1 cellular context compared by ENCODE assay signal in the genomic region with DNA sequence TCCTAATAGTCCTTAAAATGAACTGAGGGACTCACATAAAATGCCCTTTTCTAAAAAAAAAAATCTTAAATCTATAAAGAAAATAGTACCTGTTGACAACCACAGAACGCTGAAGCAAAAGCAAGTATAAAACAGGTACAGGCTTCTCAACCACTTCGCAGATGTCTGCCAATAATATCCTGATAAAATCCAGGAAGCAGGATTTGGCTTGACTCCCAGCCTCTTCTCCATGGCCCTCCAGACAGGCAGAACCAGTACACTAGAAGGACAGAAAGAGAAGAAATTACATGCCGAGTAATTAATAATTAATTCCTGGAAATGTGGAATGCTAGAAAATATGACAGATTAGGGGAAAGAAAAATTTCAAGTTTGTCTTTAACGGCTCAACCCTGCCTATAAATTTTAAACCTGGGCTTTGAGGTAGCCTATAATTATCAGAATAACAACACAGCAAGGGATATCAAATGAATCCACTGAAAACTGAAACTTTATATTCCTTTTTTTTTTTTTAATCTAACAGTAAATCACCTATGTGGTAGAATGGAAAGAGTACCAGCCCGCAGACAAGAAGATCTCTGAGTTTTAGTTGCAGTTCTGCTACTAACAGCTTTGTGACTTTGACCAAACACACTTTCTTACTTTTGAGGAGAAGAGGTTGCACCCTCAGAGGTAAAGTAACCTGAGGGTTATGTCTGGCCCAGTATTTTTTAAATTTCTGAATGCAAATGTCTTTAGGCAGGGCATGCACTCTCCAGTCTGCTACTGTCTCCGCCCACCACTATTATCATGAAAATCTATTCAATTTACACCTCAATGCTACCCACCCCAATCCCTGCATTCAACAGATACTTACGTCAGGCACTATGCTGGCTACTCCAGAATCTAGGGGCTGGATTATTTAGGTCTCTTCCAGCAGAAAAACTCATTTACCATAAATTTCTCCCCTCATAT.
TF ChIP-seq lines count a peak whose summit lies in the region.

No MANE protein-coding gene starts in this region.

TF ChIP-seq in A549, 52 proteins besides CTCF, POLR2A, EP300 and RAD21:
- TF ChIP-seq CHD4 (IDR thresholded peaks at IDR 0.05; ENCODE audit: borderline replicate concordance) = no peak
- no peak for TF ChIP-seq TFCP2L1 (CRISPR knock-in tag; IDR thresholded peaks at IDR 0.05)
- no peak for TF ChIP-seq HOXB13 (CRISPR knock-in tag; IDR thresholded peaks at IDR 0.05; ENCODE audit: low read depth)
- TF ChIP-seq HOXA7 (CRISPR knock-in tag; IDR thresholded peaks at IDR 0.05) = no peak
- TF ChIP-seq FOSB (CRISPR knock-in tag; IDR thresholded peaks at IDR 0.05) = no peak
- TF ChIP-seq NFE2L2 (conservative IDR thresholded peaks at IDR 0.05; ENCODE audit: low read length) = no peak
- TF ChIP-seq ESRRA (IDR thresholded peaks at IDR 0.05; ENCODE audit: borderline replicate concordance, low read length) = no peak
- no peak for TF ChIP-seq RFX5 (IDR thresholded peaks at IDR 0.05)
- TF ChIP-seq, protein P1, sequence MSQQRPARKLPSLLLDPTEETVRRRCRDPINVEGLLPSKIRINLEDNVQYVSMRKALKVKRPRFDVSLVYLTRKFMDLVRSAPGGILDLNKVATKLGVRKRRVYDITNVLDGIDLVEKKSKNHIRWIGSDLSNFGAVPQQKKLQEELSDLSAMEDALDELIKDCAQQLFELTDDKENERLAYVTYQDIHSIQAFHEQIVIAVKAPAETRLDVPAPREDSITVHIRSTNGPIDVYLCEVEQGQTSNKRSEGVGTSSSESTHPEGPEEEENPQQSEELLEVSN (IDR thresholded peaks at IDR 0.05; ENCODE audit: borderline replicate concordance, low read depth) = no peak
- TF ChIP-seq, protein P2, sequence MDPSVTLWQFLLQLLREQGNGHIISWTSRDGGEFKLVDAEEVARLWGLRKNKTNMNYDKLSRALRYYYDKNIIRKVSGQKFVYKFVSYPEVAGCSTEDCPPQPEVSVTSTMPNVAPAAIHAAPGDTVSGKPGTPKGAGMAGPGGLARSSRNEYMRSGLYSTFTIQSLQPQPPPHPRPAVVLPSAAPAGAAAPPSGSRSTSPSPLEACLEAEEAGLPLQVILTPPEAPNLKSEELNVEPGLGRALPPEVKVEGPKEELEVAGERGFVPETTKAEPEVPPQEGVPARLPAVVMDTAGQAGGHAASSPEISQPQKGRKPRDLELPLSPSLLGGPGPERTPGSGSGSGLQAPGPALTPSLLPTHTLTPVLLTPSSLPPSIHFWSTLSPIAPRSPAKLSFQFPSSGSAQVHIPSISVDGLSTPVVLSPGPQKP (IDR thresholded peaks at IDR 0.05; ENCODE audit: low read depth, low read length) = no peak
- no peak for TF ChIP-seq CBX8 (IDR thresholded peaks at IDR 0.05)
- TF ChIP-seq ZFP36 (IDR thresholded peaks at IDR 0.05; ENCODE audit: borderline replicate concordance, partially characterized antibody) = no peak
- TF ChIP-seq, protein P3, sequence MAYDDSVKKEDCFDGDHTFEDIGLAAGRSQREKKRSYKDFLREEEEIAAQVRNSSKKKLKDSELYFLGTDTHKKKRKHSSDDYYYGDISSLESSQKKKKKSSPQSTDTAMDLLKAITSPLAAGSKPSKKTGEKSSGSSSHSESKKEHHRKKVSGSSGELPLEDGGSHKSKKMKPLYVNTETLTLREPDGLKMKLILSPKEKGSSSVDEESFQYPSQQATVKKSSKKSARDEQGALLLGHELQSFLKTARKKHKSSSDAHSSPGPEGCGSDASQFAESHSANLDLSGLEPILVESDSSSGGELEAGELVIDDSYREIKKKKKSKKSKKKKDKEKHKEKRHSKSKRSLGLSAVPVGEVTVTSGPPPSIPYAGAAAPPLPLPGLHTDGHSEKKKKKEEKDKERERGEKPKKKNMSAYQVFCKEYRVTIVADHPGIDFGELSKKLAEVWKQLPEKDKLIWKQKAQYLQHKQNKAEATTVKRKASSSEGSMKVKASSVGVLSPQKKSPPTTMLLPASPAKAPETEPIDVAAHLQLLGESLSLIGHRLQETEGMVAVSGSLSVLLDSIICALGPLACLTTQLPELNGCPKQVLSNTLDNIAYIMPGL (CRISPR knock-in tag; IDR thresholded peaks at IDR 0.05; ENCODE audit: borderline replicate concordance) = no peak
- TF ChIP-seq NR3C1 (IDR thresholded peaks at IDR 0.05) = no peak
